14 cellular contexts compared by ENCODE assay signal in genomic region chr4:153781717-153782416, GRCh38. TPM values are rescaled to one million over a fixed set of nuclear protein-coding genes. Genes with fewer than 3 reads are reported as not detected.
DNase-seq lines count a peak whose midpoint lies in the region; ATAC-seq, FAIRE-seq and TF ChIP-seq lines count a peak whose summit lies in the region.
"Had no signal": no experiment of that assay in that cellular context is flagged by ENCODE, and none has a peak within 500 bp of the region (broad histone marks: within the 10 kb centered on the region; RNA-seq: fewer than 3 reads in every experiment).

No MANE protein-coding gene starts in this region.

- peak overlapping the region in 3 of 5 experiments; percentile 9 to 48 (median 37) for H3K27ac Mint-ChIP-seq in brain
- H3K27ac Mint-ChIP-seq in stimulated activated effector memory CD8-positive, alpha-beta T cell treated with anti-CD3 and anti-CD28 coated beads, Interleukin-12 subunit alpha, Interleukin-12 subunit beta, amount 100 ng/mL, for 72 hours = no peak overlapping the region

- intact Hi-C loops in IMR-90 (cut with micrococcal nuclease) = loop anchor here (10.0 kb wide), 1 partner anchor 723 kb away; no protein-coding TSS in a partner anchor

- WGBS in IMR-90 (ENCODE audit: extremely low coverage in 2 of 2, insufficient read length in 1 of 2), 2 experiments = no CpG with 5 or more reads among the region's 6 CpGs

- dilution Hi-C loops in IMR-90 (cut with HindIII; ENCODE audit: low sequenced_read_pairs, unreplicated experiment) = no loop called here

- H2BK15ac ChIP-seq in IMR-90 (ENCODE audit: low read depth, low read length) = no peak overlapping the region

- no peak overlapping the region for H3K18ac ChIP-seq in IMR-90 (ENCODE audit: low read depth, low read length)

- no peak overlapping the region for H4K91ac ChIP-seq in IMR-90 (ENCODE audit: insufficient read depth, low read depth, low read length)

- no peaks in the 10 kb centered on the region for H3K9me1 ChIP-seq in IMR-90 (ENCODE audit: insufficient read depth, low read length)

- ATAC-seq in IMR-90 (ENCODE audit: low read depth) (no peak), GM18909 (IDR thresholded peaks at IDR 0.05; ENCODE audit: poor library complexity, unreplicated experiment) (no peak)
- no peak for ATAC-seq in stimulated activated effector memory CD8-positive, alpha-beta T cell treated with anti-CD3 and anti-CD28 coated beads, Interleukin-12 subunit alpha, Interleukin-12 subunit beta, amount 100 ng/mL, for 72 hours

- no peaks in the 10 kb centered on the region for H3K36me3 ChIP-seq in IMR-90 (ENCODE audit: control insufficient read depth, insufficient read depth, low read length)
- H3K36me3 ChIP-seq: adrenal gland, MG63, upper lobe of left lung had no signal

- POLR2A ChIA-PET in IMR-90 (lab: Charles Lee; ENCODE audit: unreplicated experiment) = interaction anchor here (0.5 kb wide), 1 partner anchor 1680 kb away, joined by 10 read pairs; no protein-coding TSS in a partner anchor

- H4K8ac ChIP-seq in IMR-90 (ENCODE audit: low read depth in 2 of 2, low read length in 2 of 2) = no peak overlapping the region

- H3K14ac ChIP-seq in IMR-90 (replicated peaks; ENCODE audit: low read depth, low read length) = no peak overlapping the region

- TF ChIP-seq RAD21 in IMR-90 (IDR thresholded peaks at IDR 0.05; ENCODE audit: low read length) = no peak

- BruUV-seq in IMR-90 (replicated peaks; lab: Mats Ljungman, UMichigan) = no TSS peak

- no peak overlapping the region for H2AFZ ChIP-seq in IMR-90 (replicated peaks; ENCODE audit: low read length, poor library complexity)

- H4K20me1 ChIP-seq in IMR-90 (ENCODE audit: insufficient read depth, low read length) = no peaks in the 10 kb centered on the region

- DNase-seq in AG20443 (ENCODE audit: low spot score) (peak; percentile 60), IMR-90 (peak; percentile 16), left kidney (ENCODE audit: low read depth, low spot score) (peak; percentile 70), HTR-8/SVneo (ENCODE audit: insufficient read length, low spot score) (no peak), NCI-H1694 treated with DMSO at 0.1 percent for 48 hours (lab: John Stamatoyannopoulos, UW) (no peak)
- no peak for DNase-seq in stimulated activated effector memory CD8-positive, alpha-beta T cell treated with anti-CD3 and anti-CD28 coated beads, Interleukin-12 subunit alpha, Interleukin-12 subunit beta, amount 100 ng/mL, for 72 hours (ENCODE audit: low spot score in 2 of 2)
- DNase-seq: activated CD8-positive, alpha-beta memory T cell treated with anti-CD3 and anti-CD28 coated beads, Interleukin-2, amount 50 U/mL, for 48 hours; adrenal gland; C1 segment of cervical spinal cord; MG63 had no signal

- peaks cover 0 to 3% (median 0%) of the 10 kb centered on the region in 5 experiments for H3K9me3 Mint-ChIP-seq in brain
- H3K9me3 Mint-ChIP-seq in stimulated activated effector memory CD8-positive, alpha-beta T cell treated with anti-CD3 and anti-CD28 coated beads, Interleukin-12 subunit alpha, Interleukin-12 subunit beta, amount 100 ng/mL, for 72 hours = no peaks in the 10 kb centered on the region

- FAIRE-seq in HTR-8/SVneo (lab: Jason Lieb, UNC) = no peak
- FAIRE-seq: islet of Langerhans had no signal

- H2BK5ac ChIP-seq in IMR-90 (ENCODE audit: low read depth, low read length, poor library complexity, severe bottlenecking) = no peak overlapping the region

- no peak overlapping the region for H4K5ac ChIP-seq in IMR-90 (ENCODE audit: low read depth, low read length)

- peaks cover 7% of the 10 kb centered on the region for H3K27me3 ChIP-seq in IMR-90 (ENCODE audit: control insufficient read depth, insufficient read depth, low read length)
- H3K27me3 ChIP-seq: MG63 had no signal

- H3K4me1 Mint-ChIP-seq in brain = peaks cover 36% of the 10 kb centered on the region
- H3K4me1 Mint-ChIP-seq in stimulated activated effector memory CD8-positive, alpha-beta T cell treated with anti-CD3 and anti-CD28 coated beads, Interleukin-12 subunit alpha, Interleukin-12 subunit beta, amount 100 ng/mL, for 72 hours = no peaks in the 10 kb centered on the region

- H3K9me3 ChIP-seq in IMR-90 (ENCODE audit: control insufficient read depth, insufficient read depth, low read length) = no peaks in the 10 kb centered on the region
- H3K9me3 ChIP-seq: adrenal gland, MG63, upper lobe of left lung had no signal

- CTCF ChIA-PET in IMR-90 (lab: Yijun Ruan, JAX) = no interaction called here

- H3K79me1 ChIP-seq in IMR-90 (ENCODE audit: low read depth in 1 of 2, low read length in 2 of 2) = no peaks in the 10 kb centered on the region

- H3K56ac ChIP-seq in IMR-90 (ENCODE audit: extremely low read depth, insufficient read depth, low read length) = no peak overlapping the region

- no peak overlapping the region for H2BK120ac ChIP-seq in IMR-90 (ENCODE audit: low read depth, low read length)

- H3K9ac ChIP-seq in IMR-90 (ENCODE audit: low read depth, low read length) = no peak overlapping the region

- TF ChIP-seq POLR2A in IMR-90 (IDR thresholded peaks at IDR 0.05; ENCODE audit: low read depth, low read length) = no peak

- no peak overlapping the region for H2AK9ac ChIP-seq in IMR-90 (replicated peaks; ENCODE audit: low read depth, low read length, poor library complexity)

- H3K36me3 Mint-ChIP-seq in brain = peaks cover 7% of the 10 kb centered on the region
- H3K36me3 Mint-ChIP-seq in stimulated activated effector memory CD8-positive, alpha-beta T cell treated with anti-CD3 and anti-CD28 coated beads, Interleukin-12 subunit alpha, Interleukin-12 subunit beta, amount 100 ng/mL, for 72 hours = no peaks in the 10 kb centered on the region

- no peak overlapping the region for H2AK5ac ChIP-seq in IMR-90 (ENCODE audit: low read depth, low read length)

- peak overlapping the region in 2 of 5 experiments; percentile 4 to 41 for H3K4me3 Mint-ChIP-seq in brain
- no peak overlapping the region for H3K4me3 Mint-ChIP-seq in stimulated activated effector memory CD8-positive, alpha-beta T cell treated with anti-CD3 and anti-CD28 coated beads, Interleukin-12 subunit alpha, Interleukin-12 subunit beta, amount 100 ng/mL, for 72 hours

- no peaks in the 10 kb centered on the region for H3K4me1 ChIP-seq in IMR-90 (ENCODE audit: control insufficient read depth, insufficient read depth, low read length)
- H3K4me1 ChIP-seq: adrenal gland, upper lobe of left lung had no signal

- no peak overlapping the region for H3K23ac ChIP-seq in IMR-90 (ENCODE audit: low read depth, low read length)

- H2BK20ac ChIP-seq in IMR-90 (ENCODE audit: low read depth, low read length) = no peak overlapping the region

- no peak overlapping the region for H3K4ac ChIP-seq in IMR-90 (ENCODE audit: low read depth, low read length)

- TF ChIP-seq CTCF in IMR-90 (conservative IDR thresholded peaks at IDR 0.05; ENCODE audit: low read depth, low read length) (no peak), brain (conservative IDR thresholded peaks at IDR 0.05) (no peak)

- in situ Hi-C loops in IMR-90 (cut with MboI; ENCODE audit: low sequenced_read_pairs) = no loop called here

- no peaks in the 10 kb centered on the region for H3K27me3 Mint-ChIP-seq in brain

- H3K4me3 ChIP-seq in IMR-90 (ENCODE audit: insufficient read depth, low read depth, low read length) = no peak overlapping the region
- H3K4me3 ChIP-seq: adrenal gland, MG63, upper lobe of left lung had no signal

- no peak overlapping the region for H3K4me2 ChIP-seq in IMR-90 (ENCODE audit: low read depth, low read length)

- no peak overlapping the region for H3K27ac ChIP-seq in IMR-90 (ENCODE audit: insufficient read depth, low read length)
- H3K27ac ChIP-seq: adrenal gland, upper lobe of left lung had no signal

TF ChIP-seq in IMR-90, 13 proteins besides CTCF, POLR2A, EP300 and RAD21:
- TF ChIP-seq RFX5 (IDR thresholded peaks at IDR 0.05; ENCODE audit: low read depth, low read length) (no peak), NFE2L2 (IDR thresholded peaks at IDR 0.05; ENCODE audit: low read depth, low read length) (no peak), BHLHE40 (IDR thresholded peaks at IDR 0.05; ENCODE audit: low read depth, low read length) (no peak), RCOR1 (IDR thresholded peaks at IDR 0.05; ENCODE audit: insufficient replicate concordance, low read length) (no peak), CEBPB (IDR thresholded peaks at IDR 0.05; ENCODE audit: low read depth, low read length) (no peak), MAFK (IDR thresholded peaks at IDR 0.05; ENCODE audit: low read depth, low read length) (no peak), USF2 (IDR thresholded peaks at IDR 0.05; ENCODE audit: low read depth, low read length) (no peak)

RNA-seq across cellular contexts. Expression of gene SFRP2, which starts 7.0 kb away (rescaled TPM):
- total RNA-seq in IMR-90 (2012; rRNA removed) = not detected in 2 replicates
- not detected in 2 replicates for polyA plus RNA-seq in IMR-90 (2012; rRNA removed)
- polyA plus RNA-seq in IMR-90 (2012; cell fraction: cytosol; rRNA removed) = 0.02 TPM in 1 of 2 replicates, not detected in the other
- not detected in 2 replicates for polyA plus RNA-seq in IMR-90 (2012; cell fraction: nucleus; rRNA removed; ENCODE audit: low replicate concordance)
- polyA plus RNA-seq in brain (ENCODE audit: insufficient read depth, low read depth, low replicate concordance) = 10.1 TPM

RNA-seq across cellular contexts. Expression of gene RNF175, which starts 22.0 kb away (rescaled TPM):
- not detected in 2 replicates for total RNA-seq in IMR-90 (2012; rRNA removed)
- not detected in 2 replicates for polyA plus RNA-seq in IMR-90 (2012; rRNA removed)
- polyA plus RNA-seq in IMR-90 (2012; cell fraction: cytosol; rRNA removed) = not detected in 2 replicates
- polyA plus RNA-seq in IMR-90 (2012; cell fraction: nucleus; rRNA removed; ENCODE audit: low replicate concordance) = not detected in 2 replicates
- 2.8 TPM for polyA plus RNA-seq in brain (ENCODE audit: insufficient read depth, low read depth, low replicate concordance)
- total RNA-seq: upper lobe of left lung had no signal

Comparison
In these comparisons a context has a peak if more than half of its experiments do, and no peak if none do; other contexts are left out.
1. DNase-seq: peak in AG20443 (single experiment), IMR-90 (single experiment) and left kidney (single experiment); none in stimulated activated effector memory CD8-positive, alpha-beta T cell treated with anti-CD3 and anti-CD28 coated beads, Interleukin-12 subunit alpha, Interleukin-12 subunit beta, amount 100 ng/mL, for 72 hours (0 of 2), HTR-8/SVneo (single experiment) and NCI-H1694 treated with DMSO at 0.1 percent for 48 hours (single experiment).
2. RNA of gene SFRP2, which starts 7.0 kb away (polyA plus RNA-seq): 10.1 TPM in brain (single experiment); 0.02 TPM in IMR-90; every median in the first group is over 10 times any median in the second.